ENCODE assay signal across 8 cellular contexts in the genomic region with DNA sequence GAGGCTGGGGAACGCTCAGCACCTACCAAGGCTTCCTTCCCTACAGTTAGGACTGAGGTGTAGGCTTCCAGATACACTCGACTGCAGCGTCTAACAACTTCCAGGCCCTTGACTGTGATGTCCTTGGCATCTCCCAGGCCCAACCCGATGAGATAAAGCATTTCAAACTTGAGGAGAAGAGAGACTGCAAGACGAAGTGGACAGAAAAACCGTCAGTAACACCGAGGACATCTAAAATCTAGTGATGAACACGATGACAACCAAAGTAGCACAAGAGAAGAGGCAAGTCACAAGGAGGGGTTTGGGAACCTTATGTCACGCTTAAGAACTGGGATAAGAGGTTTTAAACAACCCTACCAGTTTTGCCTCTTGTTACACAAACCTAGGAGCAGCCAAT. TPM values are rescaled to one million over a fixed set of nuclear protein-coding genes. Genes with fewer than 3 reads are reported as not detected.
DNase-seq lines count a peak whose midpoint lies in the region; ATAC-seq, FAIRE-seq and TF ChIP-seq lines count a peak whose summit lies in the region.

No MANE protein-coding gene starts in this region.

- no peak for TF ChIP-seq CTCF in foreskin keratinocyte (conservative IDR thresholded peaks at IDR 0.05)
- no peak for TF ChIP-seq CTCF in osteocyte (IDR thresholded peaks at IDR 0.05)

- no peaks in the 10 kb centered on the region for H3K9me3 Mint-ChIP-seq in activated CD8-positive, alpha-beta memory T cell treated with anti-CD3 and anti-CD28 coated beads, Interleukin-2, amount 10 ng/mL, durations not matched to agents 7 days and 5 days (ENCODE audit: low read depth)
- H3K9me3 Mint-ChIP-seq in osteocyte (ENCODE audit: unreplicated experiment), result no peaks in the 10 kb centered on the region

- peak; percentile 76 for DNase-seq in DMS53 treated with DMSO at 0.1 percent for 48 hours (lab: John Stamatoyannopoulos, UW; ENCODE audit: unreplicated experiment)
- DNase-seq in activated CD8-positive, alpha-beta memory T cell treated with anti-CD3 and anti-CD28 coated beads, Interleukin-2, amount 10 ng/mL, durations not matched to agents 7 days and 5 days, result peak; percentile 47
- DNase-seq in foreskin keratinocyte, result no peak
- no peak for DNase-seq in osteocyte (ENCODE audit: extremely low spot score, unreplicated experiment)
- no peak for DNase-seq in H54 (ENCODE audit: insufficient read length, low spot score)
- DNase-seq in effector CD8-positive, alpha-beta T cell (lab: John Stamatoyannopoulos, UW), result no peak

- H3K27me3 Mint-ChIP-seq in activated CD8-positive, alpha-beta memory T cell treated with anti-CD3 and anti-CD28 coated beads, Interleukin-2, amount 10 ng/mL, durations not matched to agents 7 days and 5 days, result no peaks in the 10 kb centered on the region
- no peaks in the 10 kb centered on the region for H3K27me3 Mint-ChIP-seq in osteocyte (ENCODE audit: unreplicated experiment)

- H3K4me3 ChIP-seq in HUES6 (ENCODE audit: low read depth, low read length), result peak overlapping the region; percentile 79

- no peaks in the 10 kb centered on the region for H3K27me3 ChIP-seq in HUES6 (ENCODE audit: control insufficient read depth, insufficient read depth, low read length)
- no peaks in the 10 kb centered on the region for H3K27me3 ChIP-seq in foreskin keratinocyte

- no peaks in the 10 kb centered on the region for H3K9me3 ChIP-seq in HUES6 (ENCODE audit: control insufficient read depth, insufficient read depth, low read depth, low read length)

- no peak for FAIRE-seq in H54 (lab: Jason Lieb, UNC)

- H3K27ac Mint-ChIP-seq in activated CD8-positive, alpha-beta memory T cell treated with anti-CD3 and anti-CD28 coated beads, Interleukin-2, amount 10 ng/mL, durations not matched to agents 7 days and 5 days, result peak overlapping the region; percentile 87
- H3K27ac Mint-ChIP-seq in osteocyte (ENCODE audit: unreplicated experiment), result peak overlapping the region; percentile 97

- H3K27ac ChIP-seq in HUES6 (ENCODE audit: low read depth, low read length), result peak overlapping the region; percentile 66
- H3K27ac ChIP-seq in foreskin keratinocyte, result peak overlapping the region; percentile 31

- TF ChIP-seq POLR2A in H54 (IDR thresholded peaks at IDR 0.05; ENCODE audit: low read depth, low read length), result no peak

- H3K36me3 ChIP-seq in HUES6 (ENCODE audit: control insufficient read depth, insufficient read depth, low read length), result peaks cover 25% of the 10 kb centered on the region; the same call in 1 of the 2 replicates

- peak overlapping the region; percentile 91 for H3K4me3 Mint-ChIP-seq in activated CD8-positive, alpha-beta memory T cell treated with anti-CD3 and anti-CD28 coated beads, Interleukin-2, amount 10 ng/mL, durations not matched to agents 7 days and 5 days
- H3K4me3 Mint-ChIP-seq in osteocyte (ENCODE audit: unreplicated experiment), result peak overlapping the region; percentile 99

- CTCF ChIA-PET in activated CD8-positive, alpha-beta memory T cell treated with anti-CD3 and anti-CD28 coated beads, Interleukin-2, amount 10 ng/mL, durations not matched to agents 7 days and 5 days (lab: Charles Lee), result interaction anchor here (1.3 to 1.5 kb wide), 2 partner anchors 104 to 213 kb away, joined by 3 to 7 read pairs; no protein-coding TSS in a partner anchor

- H3K4me1 ChIP-seq in HUES6 (ENCODE audit: control insufficient read depth, insufficient read depth, low read length) (peaks cover 20% of the 10 kb centered on the region), foreskin keratinocyte (peaks cover 8% of the 10 kb centered on the region)

- H3K36me3 Mint-ChIP-seq in activated CD8-positive, alpha-beta memory T cell treated with anti-CD3 and anti-CD28 coated beads, Interleukin-2, amount 10 ng/mL, durations not matched to agents 7 days and 5 days, result peaks cover 53% of the 10 kb centered on the region
- peaks cover 2% of the 10 kb centered on the region for H3K36me3 Mint-ChIP-seq in osteocyte (ENCODE audit: unreplicated experiment)

- H3K9ac ChIP-seq in HUES6 (ENCODE audit: low read length), result peak overlapping the region; percentile 81

- peaks cover 42% of the 10 kb centered on the region for H3K4me1 Mint-ChIP-seq in activated CD8-positive, alpha-beta memory T cell treated with anti-CD3 and anti-CD28 coated beads, Interleukin-2, amount 10 ng/mL, durations not matched to agents 7 days and 5 days
- peaks cover 20% of the 10 kb centered on the region for H3K4me1 Mint-ChIP-seq in osteocyte (ENCODE audit: unreplicated experiment)

- ATAC-seq in GM21529 (IDR thresholded peaks at IDR 0.05; ENCODE audit: unreplicated experiment), result peak; percentile 28
- peak; percentile 44 for ATAC-seq in activated CD8-positive, alpha-beta memory T cell treated with anti-CD3 and anti-CD28 coated beads, Interleukin-2, amount 10 ng/mL, durations not matched to agents 7 days and 5 days
- peak; percentile 40 for ATAC-seq in foreskin keratinocyte

RNA-seq across cellular contexts. Expression of gene DPH5, which starts 0.3 kb away (rescaled TPM):
- 10 to 100 TPM; 28.2 to 36.4 TPM for total RNA-seq in activated CD8-positive, alpha-beta memory T cell treated with anti-CD3 and anti-CD28 coated beads, Interleukin-2, amount 10 ng/mL, durations not matched to agents 7 days and 5 days
- total RNA-seq in foreskin keratinocyte (43.1 and 46.8 TPM in 2 replicates), osteocyte (49.1 and 51.7 TPM in 2 replicates)
- polyA plus RNA-seq in foreskin keratinocyte, result 42.3 and 52.6 TPM in 2 replicates

Comparison
In these comparisons a context has a peak if more than half of its experiments do, and no peak if none do; other contexts are left out.
1. DNase-seq: peak in DMS53 treated with DMSO at 0.1 percent for 48 hours (single experiment) and activated CD8-positive, alpha-beta memory T cell treated with anti-CD3 and anti-CD28 coated beads, Interleukin-2, amount 10 ng/mL, durations not matched to agents 7 days and 5 days (single experiment); none in foreskin keratinocyte (0 of 2), osteocyte (single experiment), H54 (single experiment) and effector CD8-positive, alpha-beta T cell (single experiment).
2. Peak in every context shown above with its lines, with median percentiles within 50 percentile points of each other: ATAC-seq.